Comparison of ENCODE assay signal across 8 cellular contexts in the genomic region with DNA sequence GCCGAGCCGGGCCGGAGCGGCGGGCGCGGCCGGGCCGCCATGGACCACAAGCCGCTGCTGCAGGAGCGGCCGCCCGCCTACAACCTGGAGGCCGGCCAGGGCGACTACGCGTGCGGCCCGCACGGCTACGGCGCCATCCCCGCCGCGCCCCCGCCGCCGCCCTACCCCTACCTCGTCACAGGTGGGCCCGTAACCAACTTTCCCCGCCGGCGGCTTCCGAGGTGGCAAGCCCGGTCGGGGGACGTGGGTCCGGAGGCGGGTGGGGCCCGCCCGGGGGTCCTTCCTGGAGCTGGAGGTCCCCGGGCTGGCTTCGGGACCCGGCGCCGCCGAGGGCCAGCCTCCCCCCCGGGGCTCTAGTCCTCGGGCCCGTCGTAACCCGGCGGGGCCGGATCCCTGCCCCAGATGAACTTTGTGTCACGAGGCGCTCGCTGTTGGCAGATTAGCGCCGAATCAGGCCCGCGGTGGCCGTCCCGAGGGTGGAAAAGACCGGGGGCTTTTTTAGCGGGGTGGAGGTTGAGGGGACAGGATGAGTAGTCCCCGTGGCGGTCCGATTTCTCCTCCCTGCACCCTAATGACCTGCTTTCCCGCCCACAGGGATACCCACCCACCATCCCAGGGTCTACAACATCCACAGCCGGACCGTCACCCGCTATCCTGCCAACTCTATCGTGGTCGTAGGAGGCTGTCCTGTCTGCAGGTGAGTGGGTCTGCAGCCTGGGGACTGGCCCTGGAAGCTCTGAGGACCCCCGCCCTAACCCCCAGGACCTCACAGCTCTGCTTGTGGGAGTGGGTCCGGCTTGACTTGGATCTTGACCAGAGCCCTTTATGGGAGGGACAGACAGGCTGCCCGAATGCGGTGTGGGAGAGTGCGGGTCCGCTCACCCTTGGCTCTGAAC. TPM values are rescaled to one million over a fixed set of nuclear protein-coding genes. Genes with fewer than 3 reads are reported as not detected.
DNase-seq lines count a peak whose midpoint lies in the region; ATAC-seq and TF ChIP-seq lines count a peak whose summit lies in the region.

No MANE protein-coding gene starts in this region.

- H3K4me1 ChIP-seq in esophagus muscularis mucosa: peaks cover 49 to 60% (median 60%) of the 10 kb centered on the region in 4 donors
- peaks cover 26 to 32% of the 10 kb centered on the region in 2 donors for H3K4me1 ChIP-seq in neuronal stem cell (ENCODE audit: control insufficient read depth in 2 of 2, insufficient read depth in 1 of 2, low read depth in 1 of 2, low read length in 2 of 2)

- peaks cover 0 to 7% (median 0%) of the 10 kb centered on the region in 4 donors for H3K36me3 ChIP-seq in esophagus muscularis mucosa
- H3K36me3 ChIP-seq in neuronal stem cell (replicated peaks in 1 of 2; ENCODE audit: control insufficient read depth in 2 of 2, insufficient read depth in 2 of 2, low read length in 2 of 2): peaks cover 0 to 37% of the 10 kb centered on the region in 2 donors

- peak overlapping the region; percentile 97 for H3K4me3 ChIP-seq in AG09309 (ENCODE audit: control insufficient read depth, low read depth, low read length)
- peak overlapping the region; percentile 87 to 100 (median 100) for H3K4me3 ChIP-seq in esophagus muscularis mucosa
- H3K4me3 ChIP-seq in neuronal stem cell (ENCODE audit: low read length in 2 of 2): peak overlapping the region; percentile 89

- ATAC-seq in GM19025 (IDR thresholded peaks at IDR 0.05; ENCODE audit: low read depth, unreplicated experiment) (peak; percentile 34), HG03135 (IDR thresholded peaks at IDR 0.05; ENCODE audit: unreplicated experiment) (peak; percentile 21)
- ATAC-seq in activated CD4-positive, alpha-beta T cell treated with anti-CD3 and anti-CD28 coated beads for 36 hours: peak; percentile 17

- CTCF ChIA-PET in activated CD4-positive, alpha-beta T cell treated with anti-CD3 and anti-CD28 coated beads for 36 hours (lab: Charles Lee): interaction anchor here (0.8 kb wide), 1 partner anchor 22 kb away, joined by 3 read pairs; no protein-coding TSS in a partner anchor

- peaks cover 6% of the 10 kb centered on the region for H3K36me3 Mint-ChIP-seq in activated CD4-positive, alpha-beta T cell treated with anti-CD3 and anti-CD28 coated beads for 36 hours (ENCODE audit: low read depth)

- H3K9me3 ChIP-seq in esophagus muscularis mucosa: no peaks in the 10 kb centered on the region
- H3K9me3 ChIP-seq in neuronal stem cell (replicated peaks in 1 of 2; ENCODE audit: control insufficient read depth in 2 of 2, insufficient read depth in 1 of 2, low read depth in 1 of 2, low read length in 2 of 2): no peaks in the 10 kb centered on the region

- no peak for DNase-seq in AG09309 (ENCODE audit: low read depth)
- DNase-seq in activated CD4-positive, alpha-beta T cell treated with anti-CD3 and anti-CD28 coated beads for 36 hours: peak; percentile 59
- DNase-seq in esophagus muscularis mucosa (ENCODE audit: extremely low spot score): no peak
- DNase-seq in neuronal stem cell (ENCODE audit: low spot score): no peak
- DNase-seq in NCI-H2107 (lab: John Stamatoyannopoulos, UW): no peak
- DNase-seq in NCI-H2196 (lab: John Stamatoyannopoulos, UW; ENCODE audit: unreplicated experiment): no peak

- H4K8ac ChIP-seq in neuronal stem cell (ENCODE audit: low read depth, low read length): no peak overlapping the region

- peak overlapping the region; percentile 92 for H3K4me2 ChIP-seq in neuronal stem cell (ENCODE audit: insufficient read depth, low read length, poor library complexity, severe bottlenecking)

- no peak for TF ChIP-seq POLR2A in esophagus muscularis mucosa (IDR thresholded peaks at IDR 0.05; ENCODE audit: low read depth)

- POLR2A ChIA-PET in activated CD4-positive, alpha-beta T cell treated with anti-CD3 and anti-CD28 coated beads for 36 hours (lab: Charles Lee): no interaction called here

- WGBS in esophagus muscularis mucosa: 0% methylated on average over 4 of the region's 80 CpGs
- WGBS in neuronal stem cell (ENCODE audit: extremely low coverage in 2 of 2, insufficient read length in 2 of 2, insufficient replicate concordance in 1 of 2), 2 donors: no CpG with 5 or more reads among the region's 80 CpGs

- H3K79me1 ChIP-seq in neuronal stem cell (ENCODE audit: low read depth, low read length): peaks cover 26% of the 10 kb centered on the region

- H2BK12ac ChIP-seq in neuronal stem cell (ENCODE audit: low read length): peak overlapping the region; percentile 69

- no peak overlapping the region for H3K14ac ChIP-seq in neuronal stem cell (ENCODE audit: low read length)

- no peak overlapping the region for H4K91ac ChIP-seq in neuronal stem cell (ENCODE audit: low read depth, low read length, poor library complexity)

- no peaks in the 10 kb centered on the region for H3K27me3 Mint-ChIP-seq in activated CD4-positive, alpha-beta T cell treated with anti-CD3 and anti-CD28 coated beads for 36 hours

- H2BK15ac ChIP-seq in neuronal stem cell (ENCODE audit: low read length): peak overlapping the region; percentile 89

- peak overlapping the region; percentile 84 for H2AK5ac ChIP-seq in neuronal stem cell (ENCODE audit: low read depth, low read length)

- H3K4me3 Mint-ChIP-seq in activated CD4-positive, alpha-beta T cell treated with anti-CD3 and anti-CD28 coated beads for 36 hours: peak overlapping the region; percentile 78

- TF ChIP-seq EP300 in esophagus muscularis mucosa (IDR thresholded peaks at IDR 0.05): no peak

- H3K27ac ChIP-seq in esophagus muscularis mucosa (replicated peaks in 1 of 4): peak overlapping the region; percentile 93 to 97 (median 96)
- H3K27ac ChIP-seq in neuronal stem cell (replicated peaks; ENCODE audit: low read length): no peak overlapping the region

- peak overlapping the region; percentile 92 for H3K9ac ChIP-seq in neuronal stem cell (ENCODE audit: low read depth, low read length, poor library complexity)

- no peaks in the 10 kb centered on the region for H3K27me3 ChIP-seq in esophagus muscularis mucosa
- no peaks in the 10 kb centered on the region for H3K27me3 ChIP-seq in neuronal stem cell (ENCODE audit: control insufficient read depth in 3 of 3, insufficient read depth in 3 of 3, low read depth in 1 of 3, low read length in 3 of 3)

- intact Hi-C loops in activated CD4-positive, alpha-beta T cell treated with anti-CD3 and anti-CD28 coated beads for 36 hours (cut with DNase I, micrococcal nuclease): loop anchor here (1.0 to 10.0 kb wide), 12 partner anchors 30 to 1165 kb away; partner anchors contain the start of genes BAIAP2L1 (in 2 of the 2), TECPR1 (in 2 of the 2), ASNS (in 1 of the 2) and LMTK2 (in 1 of the 2)
- intact Hi-C loops in esophagus muscularis mucosa (cut with DNase I): loop anchor here (5.0 kb wide), 1 partner anchor 35 kb away; no protein-coding TSS in a partner anchor

- H2BK120ac ChIP-seq in neuronal stem cell (ENCODE audit: low read depth, low read length): peak overlapping the region; percentile 42

- H3K9me3 Mint-ChIP-seq in activated CD4-positive, alpha-beta T cell treated with anti-CD3 and anti-CD28 coated beads for 36 hours (ENCODE audit: low read depth): no peaks in the 10 kb centered on the region

- H3K18ac ChIP-seq in neuronal stem cell (ENCODE audit: low read length): peak overlapping the region; percentile 92

- peaks cover 29% of the 10 kb centered on the region for H3K4me1 Mint-ChIP-seq in activated CD4-positive, alpha-beta T cell treated with anti-CD3 and anti-CD28 coated beads for 36 hours

- peak overlapping the region; percentile 69 for H2BK5ac ChIP-seq in neuronal stem cell (ENCODE audit: low read length)

- peak overlapping the region; percentile 79 for H2AFZ ChIP-seq in neuronal stem cell (ENCODE audit: low read length)

- no peak overlapping the region for H3K4ac ChIP-seq in neuronal stem cell (ENCODE audit: low read length)

- peak overlapping the region; percentile 76 for H3K27ac Mint-ChIP-seq in activated CD4-positive, alpha-beta T cell treated with anti-CD3 and anti-CD28 coated beads for 36 hours

- no peak overlapping the region for H3K23ac ChIP-seq in neuronal stem cell (ENCODE audit: low read depth, low read length, poor library complexity)

- TF ChIP-seq CTCF in AG09309 (IDR thresholded peaks at IDR 0.05; ENCODE audit: control insufficient read depth, insufficient read depth, low read depth, low read length, missing control alignments) (no peak), esophagus muscularis mucosa (IDR thresholded peaks at IDR 0.05) (no peak)

RNA-seq across cellular contexts. Expression of gene BRI3, which starts 0.5 kb away (rescaled TPM):
- 10 to 100 TPM; 45.1 to 47.6 TPM for total RNA-seq in activated CD4-positive, alpha-beta T cell treated with anti-CD3 and anti-CD28 coated beads for 36 hours
- 10 to 100 TPM; 34.5 to 74.7 (median 55.3) TPM for total RNA-seq in esophagus muscularis mucosa
- polyA plus RNA-seq in neuronal stem cell (2013, experiment 1 of 2): 197 TPM
- polyA plus RNA-seq in neuronal stem cell (2013, experiment 2 of 2): 198 TPM

RNA-seq across cellular contexts. Expression of gene TECPR1, which starts 30.0 kb away (rescaled TPM):
- 10 to 100 TPM; 21.8 to 26.5 TPM for total RNA-seq in activated CD4-positive, alpha-beta T cell treated with anti-CD3 and anti-CD28 coated beads for 36 hours
- 10 to 100 TPM; 16.1 to 32.4 (median 22.5) TPM for total RNA-seq in esophagus muscularis mucosa
- 7.3 TPM for polyA plus RNA-seq in neuronal stem cell (2013, experiment 1 of 2)
- 7.5 TPM for polyA plus RNA-seq in neuronal stem cell (2013, experiment 2 of 2)
